8 cellular contexts compared by ENCODE assay signal in the genomic region with DNA sequence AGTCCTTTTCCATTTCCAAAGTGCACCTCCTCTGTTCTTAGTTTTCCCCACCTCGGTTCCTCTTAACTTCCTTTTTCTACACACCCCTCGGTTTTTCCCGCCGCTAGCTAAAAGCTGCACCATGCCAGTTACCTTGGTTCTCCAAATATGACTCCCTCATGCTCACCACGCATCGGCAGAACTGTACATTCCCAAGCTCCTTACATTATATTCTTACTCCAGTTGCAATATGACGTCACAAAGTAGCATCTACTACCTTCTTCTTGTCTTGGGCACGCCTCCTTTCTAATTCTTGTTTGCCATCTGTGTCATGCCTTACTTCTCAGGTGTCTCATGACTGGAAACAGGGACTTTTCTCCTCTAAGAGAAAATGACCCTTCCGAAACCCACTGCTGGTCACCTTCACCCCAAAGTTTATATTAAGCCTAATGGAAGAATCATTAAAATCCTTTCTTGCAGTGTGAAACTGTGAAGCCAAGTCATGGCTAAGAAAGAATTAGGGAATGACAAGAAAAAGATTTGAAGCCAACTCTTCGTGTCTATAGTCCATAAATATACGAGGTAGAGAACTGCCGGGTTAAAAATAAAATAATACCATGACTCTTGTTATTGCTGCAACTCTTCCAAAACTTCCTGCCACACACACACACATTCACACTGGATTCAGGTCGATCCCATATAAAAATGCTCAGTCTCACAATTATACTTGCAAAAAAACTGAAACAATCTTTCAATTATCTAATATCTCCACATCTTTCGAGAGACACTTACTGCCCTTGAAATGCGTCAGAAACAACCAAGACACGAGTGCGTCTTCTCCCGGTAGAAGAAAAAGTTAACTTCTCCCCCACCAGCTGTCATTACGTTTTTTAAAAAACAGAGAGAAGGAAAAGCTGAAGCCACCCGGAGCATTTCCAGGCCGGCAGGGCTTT. TPM values are rescaled to one million over a fixed set of nuclear protein-coding genes. Genes with fewer than 3 reads are reported as not detected.
DNase-seq lines count a peak whose midpoint lies in the region; ATAC-seq and TF ChIP-seq lines count a peak whose summit lies in the region.

No MANE protein-coding gene starts in this region.

- H3K36me3 Mint-ChIP-seq in naive thymus-derived CD4-positive, alpha-beta T cell = peaks cover 0 to 18% (median 3%) of the 10 kb centered on the region in 5 donors

- peak overlapping the region; percentile 80 to 99 (median 95) for H3K27ac Mint-ChIP-seq in naive thymus-derived CD4-positive, alpha-beta T cell

- H3K36me3 ChIP-seq in OCI-LY7 (ENCODE audit: insufficient read depth, low read length) = no peaks in the 10 kb centered on the region
- H3K36me3 ChIP-seq in naive thymus-derived CD4-positive, alpha-beta T cell (ENCODE audit: control insufficient read depth in 2 of 3, insufficient read depth in 3 of 3, low read length in 3 of 3) = peaks cover 0 to 10% (median 0%) of the 10 kb centered on the region in 3 experiments

- no peaks in the 10 kb centered on the region for H3K9me3 Mint-ChIP-seq in naive thymus-derived CD4-positive, alpha-beta T cell

- peak overlapping the region; percentile 89 to 100 (median 94) for H3K4me3 Mint-ChIP-seq in naive thymus-derived CD4-positive, alpha-beta T cell

- no peaks in the 10 kb centered on the region for H3K9me3 ChIP-seq in OCI-LY7 (ENCODE audit: low read length)
- no peaks in the 10 kb centered on the region for H3K9me3 ChIP-seq in naive thymus-derived CD4-positive, alpha-beta T cell (ENCODE audit: control insufficient read depth in 2 of 3, low read length in 3 of 3)

- peaks cover 0 to 11% (median 0%) of the 10 kb centered on the region in 5 donors for H3K27me3 Mint-ChIP-seq in naive thymus-derived CD4-positive, alpha-beta T cell

- peak overlapping the region; percentile 48; the same call in 1 of the 2 replicates for H2AFZ ChIP-seq in OCI-LY7 (ENCODE audit: low read length)

- TF ChIP-seq CTCF in GM13976 (IDR thresholded peaks at IDR 0.05; ENCODE audit: borderline replicate concordance, control extremely low read depth, extremely low read depth, insufficient read depth, missing control alignments) (no peak), OCI-LY7 (conservative IDR thresholded peaks at IDR 0.05; ENCODE audit: low read length) (no peak)

- DNase-seq in GM13976 (ENCODE audit: low spot score) (peak; percentile 45), OCI-LY7 (ENCODE audit: low spot score) (peak; percentile 23), dedifferentiated amniotic fluid mesenchymal stem cell (ENCODE audit: extremely low spot score) (peak; percentile 34)
- peak in 7 of 9 donors; percentile 28 to 72 (median 63) for DNase-seq in naive thymus-derived CD4-positive, alpha-beta T cell
- DNase-seq in activated CD4-positive, CD25-positive, alpha-beta regulatory T cell treated with anti-CD3 and anti-CD28 coated beads, Interleukin-2, amount 50 U/mL, for 72 hours = no peak

- intact Hi-C loops in OCI-LY7 (cut with micrococcal nuclease; ENCODE audit: unreplicated experiment) = no loop called here
- intact Hi-C loops in naive thymus-derived CD4-positive, alpha-beta T cell (cut with micrococcal nuclease) = loop anchor here in 1 of 2 donors (2.0 kb wide), 1 partner anchor 15 kb away; no protein-coding TSS in a partner anchor

- H3K4me2 ChIP-seq in OCI-LY7 (ENCODE audit: low read length) = peak overlapping the region; percentile 83

- peaks cover 23 to 63% (median 47%) of the 10 kb centered on the region in 7 donors for H3K4me1 Mint-ChIP-seq in naive thymus-derived CD4-positive, alpha-beta T cell

- peaks cover 20% of the 10 kb centered on the region for H3K4me1 ChIP-seq in OCI-LY7 (ENCODE audit: insufficient read depth, low read length, poor library complexity, severe bottlenecking)
- H3K4me1 ChIP-seq in naive thymus-derived CD4-positive, alpha-beta T cell (ENCODE audit: control insufficient read depth in 2 of 2, insufficient read depth in 2 of 2, low read length in 2 of 2) = peaks cover 25 to 36% of the 10 kb centered on the region in 2 donors

- POLR2A ChIA-PET in OCI-LY7 (lab: Charles Lee) = interaction anchor here (0.8 to 1.4 kb wide), 2 partner anchors 9 to 13 kb away, joined by 3 to 4 read pairs; no protein-coding TSS in a partner anchor
- POLR2A ChIA-PET in naive thymus-derived CD4-positive, alpha-beta T cell (lab: Charles Lee) = interaction anchor here (0.6 to 4.9 kb wide), 17 partner anchors 8 to 149 kb away, joined by 3 to 67 read pairs (median 4); a partner anchor contains a TSS

- TSS peak; percentile 70 for BruUV-seq in OCI-LY7 (replicated peaks; lab: Mats Ljungman, UMichigan)

- H3K27ac ChIP-seq in OCI-LY7 (ENCODE audit: low read depth, low read length, poor library complexity, severe bottlenecking) = peak overlapping the region; percentile 54
- H3K27ac ChIP-seq in naive thymus-derived CD4-positive, alpha-beta T cell (ENCODE audit: low read depth, low read length) = peak overlapping the region; percentile 97

- H3K9me2 ChIP-seq in OCI-LY7 (ENCODE audit: insufficient read depth, low read length) = no peaks in the 10 kb centered on the region

- ATAC-seq in naive thymus-derived CD4-positive, alpha-beta T cell = no peak
- ATAC-seq in HG02588 (IDR thresholded peaks at IDR 0.05; ENCODE audit: unreplicated experiment) = no peak
- no peak for ATAC-seq in GM21786 (IDR thresholded peaks at IDR 0.05; ENCODE audit: unreplicated experiment)
- ATAC-seq in GM21529 (IDR thresholded peaks at IDR 0.05; ENCODE audit: unreplicated experiment) = no peak

- H3K79me2 ChIP-seq in OCI-LY7 (ENCODE audit: insufficient read depth, low read depth, low read length) = peaks cover 24% of the 10 kb centered on the region; the same call in 1 of the 2 replicates

- H3K4me3 ChIP-seq in OCI-LY7 (ENCODE audit: low read depth, low read length, poor library complexity, severe bottlenecking) = peak overlapping the region; percentile 87
- H3K4me3 ChIP-seq in naive thymus-derived CD4-positive, alpha-beta T cell (ENCODE audit: low read length) = peak overlapping the region; percentile 66

- H3K27me3 ChIP-seq in naive thymus-derived CD4-positive, alpha-beta T cell (ENCODE audit: control insufficient read depth in 2 of 2, insufficient read depth in 2 of 2, low read length in 2 of 2) = no peaks in the 10 kb centered on the region

- H4K20me1 ChIP-seq in OCI-LY7 (ENCODE audit: insufficient read depth, low read length) = peaks cover 11% of the 10 kb centered on the region

- in situ Hi-C loops in GM13976 (cut with MboI; ENCODE audit: low sequenced_read_pairs, unreplicated experiment) = no loop called here

- CTCF ChIA-PET in OCI-LY7 (lab: Charles Lee; ENCODE audit: unreplicated experiment) = interaction anchor here (0.5 kb wide), 1 partner anchor 11 kb away, joined by 3 read pairs; no protein-coding TSS in a partner anchor
- CTCF ChIA-PET in naive thymus-derived CD4-positive, alpha-beta T cell (lab: Charles Lee) = interaction anchor here (0.6 to 2.3 kb wide), 5 partner anchors 12 to 75 kb away, joined by 4 to 9 read pairs (median 4); no protein-coding TSS in a partner anchor

RNA-seq across cellular contexts. Expression of a gene that starts 1.6 kb away (rescaled TPM):
- total RNA-seq in OCI-LY7 (2014; rRNA removed; shearing (Covaris generic)) = 30.5 and 33.7 TPM in 2 replicates
- total RNA-seq in OCI-LY7 (2022) = 24.2 and 25.7 TPM in 2 replicates
- total RNA-seq in naive thymus-derived CD4-positive, alpha-beta T cell = 100 to 1,000 TPM; 103 to 129 (median 113) TPM
- 10 to 100 TPM; 46.3 to 87.2 TPM for polyA plus RNA-seq in naive thymus-derived CD4-positive, alpha-beta T cell

RNA-seq across cellular contexts. Expression of a gene that starts 28.7 kb away (rescaled TPM):
- total RNA-seq in OCI-LY7 (2014; rRNA removed; shearing (Covaris generic)) = 5.6 and 17.1 TPM in 2 replicates
- 12.0 TPM in 2 replicates for total RNA-seq in OCI-LY7 (2022)
- total RNA-seq in naive thymus-derived CD4-positive, alpha-beta T cell = 10 to 100 TPM; 10.5 to 27.9 (median 15.4) TPM
- 10 to 100 TPM; 16.8 to 22.1 TPM for polyA plus RNA-seq in naive thymus-derived CD4-positive, alpha-beta T cell
